ENCODE assay signal across 1 cellular context in the genomic region with DNA sequence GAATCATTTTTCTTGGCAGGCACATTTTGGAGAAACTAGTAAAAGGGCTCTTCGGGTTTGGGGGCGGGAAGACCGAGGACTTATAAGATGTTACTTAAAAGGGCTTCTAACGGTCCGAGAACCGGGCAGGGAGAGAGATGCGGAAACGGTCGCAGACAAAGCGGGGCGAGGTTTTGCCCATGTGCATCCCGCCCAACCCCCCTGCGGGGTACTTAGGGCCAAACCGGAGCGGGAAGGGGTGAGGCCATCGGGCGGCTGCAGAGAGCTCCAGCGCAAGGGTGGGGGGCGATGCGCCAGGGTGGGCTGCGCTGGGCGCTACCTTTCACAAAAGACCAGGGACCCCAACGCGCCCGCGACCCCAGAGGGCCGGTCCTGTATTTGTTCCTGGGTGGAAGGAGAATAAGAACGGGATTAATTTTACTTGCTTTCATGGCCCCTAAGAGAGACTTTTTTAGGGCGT.
TF ChIP-seq lines count a peak whose summit lies in the region.

No MANE protein-coding gene starts in this region.

TF ChIP-seq in HepG2, 621 proteins besides CTCF, POLR2A, EP300 and RAD21 (continued from another document and continues in another):
- TF ChIP-seq, protein P1, sequence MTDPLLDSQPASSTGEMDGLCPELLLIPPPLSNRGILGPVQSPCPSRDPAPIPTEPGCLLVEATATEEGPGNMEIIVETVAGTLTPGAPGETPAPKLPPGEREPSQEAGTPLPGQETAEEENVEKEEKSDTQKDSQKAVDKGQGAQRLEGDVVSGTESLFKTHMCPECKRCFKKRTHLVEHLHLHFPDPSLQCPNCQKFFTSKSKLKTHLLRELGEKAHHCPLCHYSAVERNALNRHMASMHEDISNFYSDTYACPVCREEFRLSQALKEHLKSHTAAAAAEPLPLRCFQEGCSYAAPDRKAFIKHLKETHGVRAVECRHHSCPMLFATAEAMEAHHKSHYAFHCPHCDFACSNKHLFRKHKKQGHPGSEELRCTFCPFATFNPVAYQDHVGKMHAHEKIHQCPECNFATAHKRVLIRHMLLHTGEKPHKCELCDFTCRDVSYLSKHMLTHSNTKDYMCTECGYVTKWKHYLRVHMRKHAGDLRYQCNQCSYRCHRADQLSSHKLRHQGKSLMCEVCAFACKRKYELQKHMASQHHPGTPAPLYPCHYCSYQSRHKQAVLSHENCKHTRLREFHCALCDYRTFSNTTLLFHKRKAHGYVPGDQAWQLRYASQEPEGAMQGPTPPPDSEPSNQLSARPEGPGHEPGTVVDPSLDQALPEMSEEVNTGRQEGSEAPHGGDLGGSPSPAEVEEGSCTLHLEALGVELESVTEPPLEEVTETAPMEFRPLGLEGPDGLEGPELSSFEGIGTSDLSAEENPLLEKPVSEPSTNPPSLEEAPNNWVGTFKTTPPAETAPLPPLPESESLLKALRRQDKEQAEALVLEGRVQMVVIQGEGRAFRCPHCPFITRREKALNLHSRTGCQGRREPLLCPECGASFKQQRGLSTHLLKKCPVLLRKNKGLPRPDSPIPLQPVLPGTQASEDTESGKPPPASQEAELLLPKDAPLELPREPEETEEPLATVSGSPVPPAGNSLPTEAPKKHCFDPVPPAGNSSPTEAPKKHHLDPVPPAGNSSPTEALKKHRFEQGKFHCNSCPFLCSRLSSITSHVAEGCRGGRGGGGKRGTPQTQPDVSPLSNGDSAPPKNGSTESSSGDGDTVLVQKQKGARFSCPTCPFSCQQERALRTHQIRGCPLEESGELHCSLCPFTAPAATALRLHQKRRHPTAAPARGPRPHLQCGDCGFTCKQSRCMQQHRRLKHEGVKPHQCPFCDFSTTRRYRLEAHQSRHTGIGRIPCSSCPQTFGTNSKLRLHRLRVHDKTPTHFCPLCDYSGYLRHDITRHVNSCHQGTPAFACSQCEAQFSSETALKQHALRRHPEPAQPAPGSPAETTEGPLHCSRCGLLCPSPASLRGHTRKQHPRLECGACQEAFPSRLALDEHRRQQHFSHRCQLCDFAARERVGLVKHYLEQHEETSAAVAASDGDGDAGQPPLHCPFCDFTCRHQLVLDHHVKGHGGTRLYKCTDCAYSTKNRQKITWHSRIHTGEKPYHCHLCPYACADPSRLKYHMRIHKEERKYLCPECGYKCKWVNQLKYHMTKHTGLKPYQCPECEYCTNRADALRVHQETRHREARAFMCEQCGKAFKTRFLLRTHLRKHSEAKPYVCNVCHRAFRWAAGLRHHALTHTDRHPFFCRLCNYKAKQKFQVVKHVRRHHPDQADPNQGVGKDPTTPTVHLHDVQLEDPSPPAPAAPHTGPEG (CRISPR knock-in tag; IDR thresholded peaks at IDR 0.05): no peak
- peak; percentile 54; the same call in 1 of the 2 replicates for TF ChIP-seq ZNF768 (CRISPR knock-in tag; IDR thresholded peaks at IDR 0.05)
- TF ChIP-seq, protein P2, sequence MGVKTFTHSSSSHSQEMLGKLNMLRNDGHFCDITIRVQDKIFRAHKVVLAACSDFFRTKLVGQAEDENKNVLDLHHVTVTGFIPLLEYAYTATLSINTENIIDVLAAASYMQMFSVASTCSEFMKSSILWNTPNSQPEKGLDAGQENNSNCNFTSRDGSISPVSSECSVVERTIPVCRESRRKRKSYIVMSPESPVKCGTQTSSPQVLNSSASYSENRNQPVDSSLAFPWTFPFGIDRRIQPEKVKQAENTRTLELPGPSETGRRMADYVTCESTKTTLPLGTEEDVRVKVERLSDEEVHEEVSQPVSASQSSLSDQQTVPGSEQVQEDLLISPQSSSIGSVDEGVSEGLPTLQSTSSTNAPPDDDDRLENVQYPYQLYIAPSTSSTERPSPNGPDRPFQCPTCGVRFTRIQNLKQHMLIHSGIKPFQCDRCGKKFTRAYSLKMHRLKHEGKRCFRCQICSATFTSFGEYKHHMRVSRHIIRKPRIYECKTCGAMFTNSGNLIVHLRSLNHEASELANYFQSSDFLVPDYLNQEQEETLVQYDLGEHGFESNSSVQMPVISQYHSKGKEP (CRISPR knock-in tag; IDR thresholded peaks at IDR 0.05): no peak
- no peak for TF ChIP-seq ZNF354B (CRISPR knock-in tag; IDR thresholded peaks at IDR 0.05)
- no peak for TF ChIP-seq ASH2L (IDR thresholded peaks at IDR 0.05; ENCODE audit: insufficient read length, low read depth, low read length)
- TF ChIP-seq, protein P3, sequence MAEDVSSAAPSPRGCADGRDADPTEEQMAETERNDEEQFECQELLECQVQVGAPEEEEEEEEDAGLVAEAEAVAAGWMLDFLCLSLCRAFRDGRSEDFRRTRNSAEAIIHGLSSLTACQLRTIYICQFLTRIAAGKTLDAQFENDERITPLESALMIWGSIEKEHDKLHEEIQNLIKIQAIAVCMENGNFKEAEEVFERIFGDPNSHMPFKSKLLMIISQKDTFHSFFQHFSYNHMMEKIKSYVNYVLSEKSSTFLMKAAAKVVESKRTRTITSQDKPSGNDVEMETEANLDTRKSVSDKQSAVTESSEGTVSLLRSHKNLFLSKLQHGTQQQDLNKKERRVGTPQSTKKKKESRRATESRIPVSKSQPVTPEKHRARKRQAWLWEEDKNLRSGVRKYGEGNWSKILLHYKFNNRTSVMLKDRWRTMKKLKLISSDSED (CRISPR knock-in tag; IDR thresholded peaks at IDR 0.05): no peak
- no peak for TF ChIP-seq HDAC2 (CRISPR knock-in tag; IDR thresholded peaks at IDR 0.05)
- TF ChIP-seq, protein P4, sequence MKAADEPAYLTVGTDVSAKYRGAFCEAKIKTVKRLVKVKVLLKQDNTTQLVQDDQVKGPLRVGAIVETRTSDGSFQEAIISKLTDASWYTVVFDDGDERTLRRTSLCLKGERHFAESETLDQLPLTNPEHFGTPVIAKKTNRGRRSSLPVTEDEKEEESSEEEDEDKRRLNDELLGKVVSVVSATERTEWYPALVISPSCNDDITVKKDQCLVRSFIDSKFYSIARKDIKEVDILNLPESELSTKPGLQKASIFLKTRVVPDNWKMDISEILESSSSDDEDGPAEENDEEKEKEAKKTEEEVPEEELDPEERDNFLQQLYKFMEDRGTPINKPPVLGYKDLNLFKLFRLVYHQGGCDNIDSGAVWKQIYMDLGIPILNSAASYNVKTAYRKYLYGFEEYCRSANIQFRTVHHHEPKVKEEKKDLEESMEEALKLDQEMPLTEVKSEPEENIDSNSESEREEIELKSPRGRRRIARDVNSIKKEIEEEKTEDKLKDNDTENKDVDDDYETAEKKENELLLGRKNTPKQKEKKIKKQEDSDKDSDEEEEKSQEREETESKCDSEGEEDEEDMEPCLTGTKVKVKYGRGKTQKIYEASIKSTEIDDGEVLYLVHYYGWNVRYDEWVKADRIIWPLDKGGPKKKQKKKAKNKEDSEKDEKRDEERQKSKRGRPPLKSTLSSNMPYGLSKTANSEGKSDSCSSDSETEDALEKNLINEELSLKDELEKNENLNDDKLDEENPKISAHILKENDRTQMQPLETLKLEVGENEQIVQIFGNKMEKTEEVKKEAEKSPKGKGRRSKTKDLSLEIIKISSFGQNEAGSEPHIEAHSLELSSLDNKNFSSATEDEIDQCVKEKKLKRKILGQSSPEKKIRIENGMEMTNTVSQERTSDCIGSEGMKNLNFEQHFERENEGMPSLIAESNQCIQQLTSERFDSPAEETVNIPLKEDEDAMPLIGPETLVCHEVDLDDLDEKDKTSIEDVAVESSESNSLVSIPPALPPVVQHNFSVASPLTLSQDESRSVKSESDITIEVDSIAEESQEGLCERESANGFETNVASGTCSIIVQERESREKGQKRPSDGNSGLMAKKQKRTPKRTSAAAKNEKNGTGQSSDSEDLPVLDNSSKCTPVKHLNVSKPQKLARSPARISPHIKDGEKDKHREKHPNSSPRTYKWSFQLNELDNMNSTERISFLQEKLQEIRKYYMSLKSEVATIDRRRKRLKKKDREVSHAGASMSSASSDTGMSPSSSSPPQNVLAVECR (CRISPR knock-in tag; IDR thresholded peaks at IDR 0.05; ENCODE audit: borderline replicate concordance): no peak
- TF ChIP-seq AGO1 (IDR thresholded peaks at IDR 0.05; ENCODE audit: low read depth, low read length, poor library complexity, severe bottlenecking): no peak
- TF ChIP-seq ZFP90 (CRISPR knock-in tag; IDR thresholded peaks at IDR 0.05; ENCODE audit: borderline replicate concordance): peak; percentile 54; the same call in 1 of the 2 replicates
- TF ChIP-seq, protein P5, sequence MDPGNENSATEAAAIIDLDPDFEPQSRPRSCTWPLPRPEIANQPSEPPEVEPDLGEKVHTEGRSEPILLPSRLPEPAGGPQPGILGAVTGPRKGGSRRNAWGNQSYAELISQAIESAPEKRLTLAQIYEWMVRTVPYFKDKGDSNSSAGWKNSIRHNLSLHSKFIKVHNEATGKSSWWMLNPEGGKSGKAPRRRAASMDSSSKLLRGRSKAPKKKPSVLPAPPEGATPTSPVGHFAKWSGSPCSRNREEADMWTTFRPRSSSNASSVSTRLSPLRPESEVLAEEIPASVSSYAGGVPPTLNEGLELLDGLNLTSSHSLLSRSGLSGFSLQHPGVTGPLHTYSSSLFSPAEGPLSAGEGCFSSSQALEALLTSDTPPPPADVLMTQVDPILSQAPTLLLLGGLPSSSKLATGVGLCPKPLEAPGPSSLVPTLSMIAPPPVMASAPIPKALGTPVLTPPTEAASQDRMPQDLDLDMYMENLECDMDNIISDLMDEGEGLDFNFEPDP (CRISPR knock-in tag; conservative IDR thresholded peaks at IDR 0.05): no peak
- TF ChIP-seq TBX3 (IDR thresholded peaks at IDR 0.05; ENCODE audit: borderline replicate concordance): no peak
- no peak for TF ChIP-seq MATR3 (CRISPR knock-in tag; IDR thresholded peaks at IDR 0.05)
- TF ChIP-seq ZNF652 (CRISPR knock-in tag; IDR thresholded peaks at IDR 0.05; ENCODE audit: borderline replicate concordance, low read depth): no peak
- TF ChIP-seq ZSCAN31 (CRISPR knock-in tag; IDR thresholded peaks at IDR 0.05; ENCODE audit: low read depth): no peak
- TF ChIP-seq ZNF124 (CRISPR knock-in tag; IDR thresholded peaks at IDR 0.05): no peak
- TF ChIP-seq, protein P6, sequence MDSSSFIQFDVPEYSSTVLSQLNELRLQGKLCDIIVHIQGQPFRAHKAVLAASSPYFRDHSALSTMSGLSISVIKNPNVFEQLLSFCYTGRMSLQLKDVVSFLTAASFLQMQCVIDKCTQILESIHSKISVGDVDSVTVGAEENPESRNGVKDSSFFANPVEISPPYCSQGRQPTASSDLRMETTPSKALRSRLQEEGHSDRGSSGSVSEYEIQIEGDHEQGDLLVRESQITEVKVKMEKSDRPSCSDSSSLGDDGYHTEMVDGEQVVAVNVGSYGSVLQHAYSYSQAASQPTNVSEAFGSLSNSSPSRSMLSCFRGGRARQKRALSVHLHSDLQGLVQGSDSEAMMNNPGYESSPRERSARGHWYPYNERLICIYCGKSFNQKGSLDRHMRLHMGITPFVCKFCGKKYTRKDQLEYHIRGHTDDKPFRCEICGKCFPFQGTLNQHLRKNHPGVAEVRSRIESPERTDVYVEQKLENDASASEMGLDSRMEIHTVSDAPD (CRISPR knock-in tag; IDR thresholded peaks at IDR 0.05): no peak
- no peak for TF ChIP-seq RXRA (CRISPR knock-in tag; IDR thresholded peaks at IDR 0.05)
- TF ChIP-seq NCOA2 (CRISPR knock-in tag; IDR thresholded peaks at IDR 0.05): no peak
- no peak for TF ChIP-seq SMYD3 (CRISPR knock-in tag; IDR thresholded peaks at IDR 0.05)
- no peak for TF ChIP-seq ZNF251 (CRISPR knock-in tag; IDR thresholded peaks at IDR 0.05)
- TF ChIP-seq, protein P7, sequence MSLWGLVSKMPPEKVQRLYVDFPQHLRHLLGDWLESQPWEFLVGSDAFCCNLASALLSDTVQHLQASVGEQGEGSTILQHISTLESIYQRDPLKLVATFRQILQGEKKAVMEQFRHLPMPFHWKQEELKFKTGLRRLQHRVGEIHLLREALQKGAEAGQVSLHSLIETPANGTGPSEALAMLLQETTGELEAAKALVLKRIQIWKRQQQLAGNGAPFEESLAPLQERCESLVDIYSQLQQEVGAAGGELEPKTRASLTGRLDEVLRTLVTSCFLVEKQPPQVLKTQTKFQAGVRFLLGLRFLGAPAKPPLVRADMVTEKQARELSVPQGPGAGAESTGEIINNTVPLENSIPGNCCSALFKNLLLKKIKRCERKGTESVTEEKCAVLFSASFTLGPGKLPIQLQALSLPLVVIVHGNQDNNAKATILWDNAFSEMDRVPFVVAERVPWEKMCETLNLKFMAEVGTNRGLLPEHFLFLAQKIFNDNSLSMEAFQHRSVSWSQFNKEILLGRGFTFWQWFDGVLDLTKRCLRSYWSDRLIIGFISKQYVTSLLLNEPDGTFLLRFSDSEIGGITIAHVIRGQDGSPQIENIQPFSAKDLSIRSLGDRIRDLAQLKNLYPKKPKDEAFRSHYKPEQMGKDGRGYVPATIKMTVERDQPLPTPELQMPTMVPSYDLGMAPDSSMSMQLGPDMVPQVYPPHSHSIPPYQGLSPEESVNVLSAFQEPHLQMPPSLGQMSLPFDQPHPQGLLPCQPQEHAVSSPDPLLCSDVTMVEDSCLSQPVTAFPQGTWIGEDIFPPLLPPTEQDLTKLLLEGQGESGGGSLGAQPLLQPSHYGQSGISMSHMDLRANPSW (CRISPR knock-in tag; IDR thresholded peaks at IDR 0.05; ENCODE audit: borderline replicate concordance): peak; percentile 37; the same call in 1 of the 2 replicates
- TF ChIP-seq KDM6A (CRISPR knock-in tag; IDR thresholded peaks at IDR 0.05; ENCODE audit: low read depth): no peak
- TF ChIP-seq POGZ (CRISPR knock-in tag; IDR thresholded peaks at IDR 0.05): no peak
- TF ChIP-seq ZNF180 (CRISPR knock-in tag; IDR thresholded peaks at IDR 0.05; ENCODE audit: borderline replicate concordance, low read depth): no peak
- no peak for TF ChIP-seq CBX5 (CRISPR knock-in tag; IDR thresholded peaks at IDR 0.05; ENCODE audit: borderline replicate concordance)
- TF ChIP-seq ZBTB3 (CRISPR knock-in tag; IDR thresholded peaks at IDR 0.05; ENCODE audit: borderline replicate concordance, low read depth): no peak; the same call in 1 of the 2 replicates
- no peak for TF ChIP-seq ZNF207 (IDR thresholded peaks at IDR 0.05; ENCODE audit: borderline replicate concordance)
- TF ChIP-seq, protein P8, sequence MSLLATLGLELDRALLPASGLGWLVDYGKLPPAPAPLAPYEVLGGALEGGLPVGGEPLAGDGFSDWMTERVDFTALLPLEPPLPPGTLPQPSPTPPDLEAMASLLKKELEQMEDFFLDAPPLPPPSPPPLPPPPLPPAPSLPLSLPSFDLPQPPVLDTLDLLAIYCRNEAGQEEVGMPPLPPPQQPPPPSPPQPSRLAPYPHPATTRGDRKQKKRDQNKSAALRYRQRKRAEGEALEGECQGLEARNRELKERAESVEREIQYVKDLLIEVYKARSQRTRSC (CRISPR knock-in tag; IDR thresholded peaks at IDR 0.05; ENCODE audit: low read depth): no peak
- TF ChIP-seq MTA3 (CRISPR knock-in tag; IDR thresholded peaks at IDR 0.05): no peak
- TF ChIP-seq GATAD1 (CRISPR knock-in tag; IDR thresholded peaks at IDR 0.05): no peak
- TF ChIP-seq CBX2 (IDR thresholded peaks at IDR 0.05; ENCODE audit: low read depth, low read length): no peak
- no peak for TF ChIP-seq CBX2 (CRISPR knock-in tag; IDR thresholded peaks at IDR 0.05; ENCODE audit: low read depth)
- no peak for TF ChIP-seq ZNF383 (CRISPR knock-in tag; IDR thresholded peaks at IDR 0.05; ENCODE audit: borderline replicate concordance)
- no peak for TF ChIP-seq SPEN (CRISPR knock-in tag; IDR thresholded peaks at IDR 0.05; ENCODE audit: low read depth)
- TF ChIP-seq, protein P9, sequence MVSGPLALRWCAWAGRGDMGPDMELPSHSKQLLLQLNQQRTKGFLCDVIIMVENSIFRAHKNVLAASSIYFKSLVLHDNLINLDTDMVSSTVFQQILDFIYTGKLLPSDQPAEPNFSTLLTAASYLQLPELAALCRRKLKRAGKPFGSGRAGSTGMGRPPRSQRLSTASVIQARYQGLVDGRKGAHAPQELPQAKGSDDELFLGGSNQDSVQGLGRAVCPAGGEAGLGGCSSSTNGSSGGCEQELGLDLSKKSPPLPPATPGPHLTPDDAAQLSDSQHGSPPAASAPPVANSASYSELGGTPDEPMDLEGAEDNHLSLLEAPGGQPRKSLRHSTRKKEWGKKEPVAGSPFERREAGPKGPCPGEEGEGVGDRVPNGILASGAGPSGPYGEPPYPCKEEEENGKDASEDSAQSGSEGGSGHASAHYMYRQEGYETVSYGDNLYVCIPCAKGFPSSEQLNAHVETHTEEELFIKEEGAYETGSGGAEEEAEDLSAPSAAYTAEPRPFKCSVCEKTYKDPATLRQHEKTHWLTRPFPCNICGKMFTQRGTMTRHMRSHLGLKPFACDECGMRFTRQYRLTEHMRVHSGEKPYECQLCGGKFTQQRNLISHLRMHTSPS (CRISPR knock-in tag; IDR thresholded peaks at IDR 0.05; ENCODE audit: low read depth): no peak
- TF ChIP-seq ZNF782 (CRISPR knock-in tag; IDR thresholded peaks at IDR 0.05; ENCODE audit: borderline replicate concordance): no peak
- TF ChIP-seq ZMYM4 (CRISPR knock-in tag; IDR thresholded peaks at IDR 0.05): no peak
